Comparison of ENCODE assay signal across 8 cellular contexts in the genomic region with DNA sequence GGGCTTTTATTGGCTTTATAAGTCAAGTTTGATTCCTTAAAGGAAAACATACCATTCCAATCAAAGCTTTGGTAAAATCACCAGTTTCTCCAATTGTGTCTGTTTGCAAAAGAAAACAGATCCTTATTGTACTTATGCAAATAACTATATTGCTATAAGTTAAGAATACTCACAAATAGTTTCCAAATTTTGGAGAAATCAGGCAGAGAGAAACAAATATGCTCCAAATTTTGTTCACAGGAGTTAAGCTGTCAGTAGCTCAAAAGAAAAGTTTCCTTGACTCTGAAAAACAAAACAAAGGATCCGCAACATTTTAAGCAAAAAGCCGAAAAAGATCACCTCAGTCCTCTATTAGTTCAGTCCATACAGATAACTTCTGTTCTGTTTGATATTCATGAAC. TPM values are rescaled to one million over a fixed set of nuclear protein-coding genes. Genes with fewer than 3 reads are reported as not detected.
"Had no signal": no experiment of that assay in that cellular context is flagged by ENCODE, and none has a peak within 500 bp of the region (broad histone marks: within the 10 kb centered on the region; RNA-seq: fewer than 3 reads in every experiment).

No MANE protein-coding gene starts in this region.

- H3K4me3 ChIP-seq: GM12878 had no signal

- FAIRE-seq: G401.6, GM12878, GM12891, GM12892, GM18507, GM19239 had no signal

- ATAC-seq: GM12878 had no signal

- DNase-seq: GDM1, GF-D8 had no signal

RNA-seq across cellular contexts. Expression of gene IGFL4, which starts 19.2 kb away (rescaled TPM):
- total RNA-seq: GM12878 had no signal
- polyA plus RNA-seq: GM12878 had no signal

RNA-seq across cellular contexts. Expression of gene PGLYRP1, which starts 37.2 kb away (rescaled TPM):
- total RNA-seq: GM12878 had no signal
